18 cellular contexts compared by ENCODE assay signal in genomic region chr12:85823436-85824179, GRCh38. TPM values are rescaled to one million over a fixed set of nuclear protein-coding genes. Genes with fewer than 3 reads are reported as not detected.
DNase-seq lines count a peak whose midpoint lies in the region; ATAC-seq and TF ChIP-seq lines count a peak whose summit lies in the region.
"Had no signal": no experiment of that assay in that cellular context is flagged by ENCODE, and none has a peak within 500 bp of the region (broad histone marks: within the 10 kb centered on the region; RNA-seq: fewer than 3 reads in every experiment).

No MANE protein-coding gene starts in this region.

- H3K36me3 Mint-ChIP-seq in natural killer cell: no peaks in the 10 kb centered on the region

- peaks cover 2 to 4% of the 10 kb centered on the region in 2 donors for H3K9me3 Mint-ChIP-seq in natural killer cell
- H3K9me3 Mint-ChIP-seq: nephron progenitor cell had no signal

- intact Hi-C loops in natural killer cell (cut with micrococcal nuclease): no loop called here

- no peak overlapping the region for H3K27ac Mint-ChIP-seq in natural killer cell
- H3K27ac Mint-ChIP-seq: nephron progenitor cell had no signal

- H3K4me3 ChIP-seq in cardiac fibroblast (replicated peaks in 1 of 2; ENCODE audit: low read depth in 2 of 2, low read length in 2 of 2): no peak overlapping the region
- H3K4me3 ChIP-seq: coronary artery, K562, SJSA1, testis had no signal

- no peak overlapping the region for H3K4me3 Mint-ChIP-seq in natural killer cell
- H3K4me3 Mint-ChIP-seq: nephron progenitor cell had no signal

- no peaks in the 10 kb centered on the region for H3K4me1 Mint-ChIP-seq in natural killer cell
- H3K4me1 Mint-ChIP-seq: nephron progenitor cell had no signal

- H3K27me3 Mint-ChIP-seq in natural killer cell (ENCODE audit: low read depth in 2 of 2): peaks cover 0 to 2% of the 10 kb centered on the region in 2 donors

- ATAC-seq in natural killer cell: no peak
- no peak for ATAC-seq in HG03175 (IDR thresholded peaks at IDR 0.05; ENCODE audit: unreplicated experiment)
- ATAC-seq: K562 had no signal

- DNase-seq in Daoy (ENCODE audit: low read depth) (peak; percentile 76), NCI-H226 (peak; percentile 79), cardiac fibroblast (ENCODE audit: low read depth in 2 of 2) (peak; percentile 61 to 63), kidney tubule cell (ENCODE audit: low spot score) (peak; percentile 53), NCI-H187 treated with DMSO at 0.1 percent for 48 hours (lab: John Stamatoyannopoulos, UW) (no peak), DMS114 treated with DMSO at 0.1 percent for 48 hours (lab: John Stamatoyannopoulos, UW; ENCODE audit: unreplicated experiment) (no peak), natural killer cell (no peak)
- DNase-seq: activated CD4-positive, alpha-beta T cell treated with anti-CD3 and anti-CD28 coated beads, Interleukin-2, amount 50 U/mL, for 48 hours; activated T-cell treated with anti-CD3 and anti-CD28 coated beads, Interleukin-2, amount 50 U/mL, for 48 hours; DMS 273 treated with DMSO at 0.1 percent for 48 hours; GOT3; NCI-H1436; nephron progenitor cell; testis had no signal

- TF ChIP-seq CTCF in cardiac fibroblast (IDR thresholded peaks at IDR 0.05; ENCODE audit: low read depth, low read length) (no peak), natural killer cell (IDR thresholded peaks at IDR 0.05) (no peak)

RNA-seq across cellular contexts. Expression of gene RASSF9, which starts 12.6 kb away (rescaled TPM):
- total RNA-seq in Daoy (2014; rRNA removed; shearing (Covaris generic)): 0.34 and 0.80 TPM in 2 replicates
- total RNA-seq in natural killer cell: not detected
- total RNA-seq: K562, SJSA1 had no signal

RNA-seq across cellular contexts. Expression of gene NTS, which starts 50.5 kb away (rescaled TPM):
- total RNA-seq in Daoy (2014; rRNA removed; shearing (Covaris generic)): not detected in 2 replicates
- not detected for total RNA-seq in natural killer cell
- total RNA-seq: SJSA1, testis had no signal

Comparison
In these comparisons a context has a peak if more than half of its experiments do, and no peak if none do; other contexts are left out.
1. DNase-seq: peak in Daoy (single experiment), NCI-H226 (single experiment), cardiac fibroblast (2 of 2) and kidney tubule cell (single experiment); none in NCI-H187 treated with DMSO at 0.1 percent for 48 hours (single experiment), DMS114 treated with DMSO at 0.1 percent for 48 hours (single experiment) and natural killer cell (single experiment).